15 cellular contexts compared by ENCODE assay signal in the genomic region with DNA sequence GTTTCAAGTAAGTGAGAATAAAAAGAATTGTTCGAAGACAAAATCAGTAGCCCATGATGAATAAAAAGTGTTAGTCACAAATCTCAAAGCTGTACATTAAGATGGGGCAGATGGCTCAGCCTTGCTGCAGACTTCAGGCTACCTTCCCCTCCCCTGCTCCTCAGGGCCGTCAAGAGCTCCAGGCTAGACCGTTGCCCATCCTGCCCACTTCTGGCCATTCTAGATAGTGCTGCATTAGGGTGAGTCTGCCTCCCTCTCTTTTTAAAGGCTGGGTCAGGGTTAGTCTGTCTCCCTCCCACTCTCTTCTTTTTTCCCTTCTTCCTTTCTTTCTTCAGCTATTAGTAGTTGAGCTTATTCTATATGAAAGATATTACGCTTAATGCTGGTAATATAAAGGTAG.
A peak's percentile ranks its signal among the peaks of the same experiment; 100 is the strongest.
DNase-seq lines count a peak whose midpoint lies in the region; ATAC-seq, FAIRE-seq and TF ChIP-seq lines count a peak whose summit lies in the region.
"Had no signal": no experiment of that assay in that cellular context is flagged by ENCODE, and none has a peak within 500 bp of the region (broad histone marks: within the 10 kb centered on the region; RNA-seq: fewer than 3 reads in every experiment).

No MANE protein-coding gene starts in this region.

- intact Hi-C loops in endothelial cell of umbilical vein (cut with micrococcal nuclease) (loop anchor here (1.0 kb wide), 1 partner anchor 121 kb away; no protein-coding TSS in a partner anchor), upper lobe of right lung (cut with DNase I) (no loop called here), sciatic nerve (cut with DNase I) (no loop called here)

- TF ChIP-seq POLR2A in endothelial cell of umbilical vein (IDR thresholded peaks at IDR 0.05; ENCODE audit: low read depth, low read length) (no peak), GM12892 (IDR thresholded peaks at IDR 0.05; ENCODE audit: low read depth, low read length) (no peak)

- H3K4me1 ChIP-seq in endothelial cell of umbilical vein (ENCODE audit: control insufficient read depth, extremely low read depth, insufficient read depth, low read length) (peaks cover 9% of the 10 kb centered on the region), upper lobe of right lung (no peaks in the 10 kb centered on the region)

- CTCF ChIA-PET in endothelial cell of umbilical vein (lab: Charles Lee) = interaction anchor here (1.1 to 3.0 kb wide), 11 partner anchors 12 to 228 kb away, joined by 3 to 20 read pairs (median 5); a partner anchor contains a TSS

- H3K4me2 ChIP-seq in endothelial cell of umbilical vein (ENCODE audit: insufficient read depth, low read length) = no peak overlapping the region

- H3K9ac ChIP-seq in endothelial cell of umbilical vein (replicated peaks; ENCODE audit: extremely low read depth, insufficient read depth, low read length) = no peak overlapping the region

- H3K9me3 Mint-ChIP-seq in stimulated activated naive CD8-positive, alpha-beta T cell treated with anti-CD3 and anti-CD28 coated beads, Interleukin-15, amount 100 ng/mL, for 72 hours = peaks cover 8 to 17% of the 10 kb centered on the region in 2 donors

- dilution Hi-C loops in endothelial cell of umbilical vein (cut with MboI; ENCODE audit: extremely low pct_ligation_motif_present, low sequenced_read_pairs) = no loop called here

- H3K36me3 ChIP-seq in endothelial cell of umbilical vein (ENCODE audit: control insufficient read depth in 2 of 2, extremely low read depth in 1 of 2, insufficient read depth in 2 of 2, low read length in 2 of 2) = peaks cover 19 to 24% of the 10 kb centered on the region in 2 experiments
- peaks cover 39% of the 10 kb centered on the region for H3K36me3 ChIP-seq in upper lobe of right lung

- H3K9me1 ChIP-seq in endothelial cell of umbilical vein (replicated peaks; ENCODE audit: control insufficient read depth, extremely low read depth, insufficient read depth, low read length) = no peaks in the 10 kb centered on the region

- POLR2A ChIA-PET in endothelial cell of umbilical vein (lab: Charles Lee) = interaction anchor here (0.9 kb wide), 1 partner anchor 59 kb away, joined by 3 read pairs; no protein-coding TSS in a partner anchor

- TF ChIP-seq CTCF in endothelial cell of umbilical vein (IDR thresholded peaks at IDR 0.05; ENCODE audit: extremely low read depth in 1 of 2, insufficient read depth in 1 of 2, low read depth in 1 of 2, low read length in 2 of 2) (peak in 1 of 2 donors; percentile 28), upper lobe of right lung (IDR thresholded peaks at IDR 0.05) (peak; percentile 5)

- BruUV-seq in endothelial cell of umbilical vein (replicated peaks; lab: Mats Ljungman, UMichigan) = no TSS peak

- H3K4me1 Mint-ChIP-seq in stimulated activated naive CD8-positive, alpha-beta T cell treated with anti-CD3 and anti-CD28 coated beads, Interleukin-15, amount 100 ng/mL, for 72 hours = peaks cover 19% of the 10 kb centered on the region

- H3K4me3 ChIP-seq in endothelial cell of umbilical vein (replicated peaks in 1 of 3; ENCODE audit: insufficient read depth in 1 of 3, low read depth in 1 of 3, low read length in 3 of 3) (no peak overlapping the region), upper lobe of right lung (no peak overlapping the region)
- H3K4me3 ChIP-seq: left ventricle myocardium inferior, SK-N-MC, testis had no signal

- peak; percentile 46 for ATAC-seq in stimulated activated naive CD8-positive, alpha-beta T cell treated with anti-CD3 and anti-CD28 coated beads, Interleukin-15, amount 100 ng/mL, for 72 hours
- no peak for ATAC-seq in stimulated activated naive CD8-positive, alpha-beta T cell treated with anti-CD3 and anti-CD28 coated beads, Interleukin-15, Interleukin-2, amounts not matched to agents 100 U/mL and 50 U/mL, for 24 hours
- ATAC-seq in upper lobe of right lung = peak; percentile 43
- no peak for ATAC-seq in HG02981 (IDR thresholded peaks at IDR 0.05; ENCODE audit: unreplicated experiment)
- no peak for ATAC-seq in sciatic nerve

- H3K9me3 ChIP-seq in endothelial cell of umbilical vein (replicated peaks; ENCODE audit: control insufficient read depth, insufficient read depth, low read length) (no peaks in the 10 kb centered on the region), upper lobe of right lung (no peaks in the 10 kb centered on the region)
- H3K9me3 ChIP-seq: left ventricle myocardium inferior, testis had no signal

- H3K27me3 ChIP-seq in endothelial cell of umbilical vein (ENCODE audit: control insufficient read depth in 2 of 2, insufficient read depth in 2 of 2, low read length in 2 of 2) (no peaks in the 10 kb centered on the region), upper lobe of right lung (no peaks in the 10 kb centered on the region)
- H3K27me3 ChIP-seq: testis had no signal

- no peak overlapping the region for H3K4me3 Mint-ChIP-seq in stimulated activated naive CD8-positive, alpha-beta T cell treated with anti-CD3 and anti-CD28 coated beads, Interleukin-15, amount 100 ng/mL, for 72 hours
- H3K4me3 Mint-ChIP-seq: activated CD4-positive, alpha-beta memory T cell treated with anti-CD3 and anti-CD28 coated beads for 36 hours had no signal

- H3K27ac ChIP-seq in endothelial cell of umbilical vein (ENCODE audit: insufficient read depth, low read depth, low read length) = no peak overlapping the region
- H3K27ac ChIP-seq in upper lobe of right lung = no peak overlapping the region
- H3K27ac ChIP-seq: left ventricle myocardium inferior, SK-N-MC, testis had no signal

- H3K79me2 ChIP-seq in endothelial cell of umbilical vein (ENCODE audit: control insufficient read depth, insufficient read depth, low read length) = peaks cover 7% of the 10 kb centered on the region

- FAIRE-seq in endothelial cell of umbilical vein (lab: Jason Lieb, UNC) (peak; percentile 52), GM12892 (lab: Jason Lieb, UNC) (no peak)
- FAIRE-seq: H54 had no signal

- no peak for DNase-seq in stimulated activated naive CD8-positive, alpha-beta T cell treated with anti-CD3 and anti-CD28 coated beads, Interleukin-15, amount 100 ng/mL, for 72 hours
- no peak for DNase-seq in stimulated activated naive CD8-positive, alpha-beta T cell treated with anti-CD3 and anti-CD28 coated beads, Interleukin-15, Interleukin-2, amounts not matched to agents 100 U/mL and 50 U/mL, for 24 hours
- DNase-seq in NCI-H69 (lab: John Stamatoyannopoulos, UW) (peak; percentile 54), endothelial cell of umbilical vein (ENCODE audit: low read depth, low spot score) (peak; percentile 21), upper lobe of right lung (no peak), sciatic nerve (ENCODE audit: low spot score) (no peak), GM12892 (ENCODE audit: insufficient read length) (no peak)
- DNase-seq: activated CD4-positive, alpha-beta memory T cell treated with anti-CD3 and anti-CD28 coated beads for 36 hours; left ventricle myocardium inferior; NCI-H2029; testis had no signal

- H4K20me1 ChIP-seq in endothelial cell of umbilical vein (replicated peaks; ENCODE audit: control insufficient read depth, extremely low read depth, insufficient read depth, low read length) = peaks cover 4% of the 10 kb centered on the region

- no peak overlapping the region for H2AFZ ChIP-seq in endothelial cell of umbilical vein (ENCODE audit: low read depth, low read length)

- peak overlapping the region; percentile 58 to 79 for H3K27ac Mint-ChIP-seq in stimulated activated naive CD8-positive, alpha-beta T cell treated with anti-CD3 and anti-CD28 coated beads, Interleukin-15, amount 100 ng/mL, for 72 hours
- H3K27ac Mint-ChIP-seq: activated CD4-positive, alpha-beta memory T cell treated with anti-CD3 and anti-CD28 coated beads for 36 hours had no signal

- no peaks in the 10 kb centered on the region for H3K27me3 Mint-ChIP-seq in stimulated activated naive CD8-positive, alpha-beta T cell treated with anti-CD3 and anti-CD28 coated beads, Interleukin-15, amount 100 ng/mL, for 72 hours
- H3K27me3 Mint-ChIP-seq: activated CD4-positive, alpha-beta memory T cell treated with anti-CD3 and anti-CD28 coated beads for 36 hours; progenitor cell of endocrine pancreas had no signal

TF ChIP-seq in endothelial cell of umbilical vein, 7 proteins besides CTCF, POLR2A, EP300 and RAD21:
- TF ChIP-seq MYC (IDR thresholded peaks at IDR 0.05; ENCODE audit: low read depth, low read length) (no peak), JUN (IDR thresholded peaks at IDR 0.05; ENCODE audit: borderline replicate concordance, insufficient read depth, insufficient read length, low read depth) (no peak), FOS (IDR thresholded peaks at IDR 0.05; ENCODE audit: borderline replicate concordance, insufficient read depth, low read length) (no peak), POLR2AphosphoS5 (IDR thresholded peaks at IDR 0.05; ENCODE audit: insufficient read depth, low read depth, low read length) (no peak)
- TF ChIP-seq, protein P1, sequence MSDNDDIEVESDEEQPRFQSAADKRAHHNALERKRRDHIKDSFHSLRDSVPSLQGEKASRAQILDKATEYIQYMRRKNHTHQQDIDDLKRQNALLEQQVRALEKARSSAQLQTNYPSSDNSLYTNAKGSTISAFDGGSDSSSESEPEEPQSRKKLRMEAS (IDR thresholded peaks at IDR 0.05; ENCODE audit: insufficient read depth, insufficient read length) = no peak

Comparison
In these comparisons a context has a peak if more than half of its experiments do, and no peak if none do; other contexts are left out.
1. ATAC-seq: peak in stimulated activated naive CD8-positive, alpha-beta T cell treated with anti-CD3 and anti-CD28 coated beads, Interleukin-15, amount 100 ng/mL, for 72 hours (single experiment) and upper lobe of right lung (single experiment); none in stimulated activated naive CD8-positive, alpha-beta T cell treated with anti-CD3 and anti-CD28 coated beads, Interleukin-15, Interleukin-2, amounts not matched to agents 100 U/mL and 50 U/mL, for 24 hours (single experiment), HG02981 (single experiment) and sciatic nerve (single experiment).
2. DNase-seq: peak in NCI-H69 (single experiment) and endothelial cell of umbilical vein (single experiment); none in stimulated activated naive CD8-positive, alpha-beta T cell treated with anti-CD3 and anti-CD28 coated beads, Interleukin-15, amount 100 ng/mL, for 72 hours (0 of 2), stimulated activated naive CD8-positive, alpha-beta T cell treated with anti-CD3 and anti-CD28 coated beads, Interleukin-15, Interleukin-2, amounts not matched to agents 100 U/mL and 50 U/mL, for 24 hours (single experiment), upper lobe of right lung (single experiment), sciatic nerve (single experiment) and GM12892 (single experiment).